ENCODE assay signal across 8 cellular contexts in genomic region chr4:244471-244870, GRCh38.
A peak's percentile ranks its signal among the peaks of the same experiment; 100 is the strongest.
DNase-seq lines count a peak whose midpoint lies in the region; ATAC-seq, FAIRE-seq and TF ChIP-seq lines count a peak whose summit lies in the region.

No MANE protein-coding gene starts in this region.

- H3K9me3 ChIP-seq in K562 (replicated peaks; ENCODE audit: control insufficient read depth, insufficient read depth, low read depth, low read length) (peaks cover 2% of the 10 kb centered on the region; the same call in 1 of the 2 replicates), HepG2 (ENCODE audit: low read length) (peaks cover 81% of the 10 kb centered on the region)

- ATAC-seq in K562 (peak; percentile 44; the same call in 1 of the 3 replicates), HepG2 (no peak), GM19328 (IDR thresholded peaks at IDR 0.05; ENCODE audit: unreplicated experiment) (no peak), GM19324 (IDR thresholded peaks at IDR 0.05; ENCODE audit: low FRiP score, unreplicated experiment) (no peak)

- H3K4me2 ChIP-seq in K562 (ENCODE audit: insufficient read depth, low read length) (no peak overlapping the region), HepG2 (ENCODE audit: low read depth, low read length) (no peak overlapping the region)

- CTCF ChIA-PET in K562 (lab: Yijun Ruan, JAX; ENCODE audit: low intra/inter-chr PET ratio), result no interaction called here
- CTCF ChIA-PET in HepG2 (lab: Yijun Ruan, JAX; ENCODE audit: low intra/inter-chr PET ratio, low total read pairs), result no interaction called here

- H3K27me3 ChIP-seq in K562 (ENCODE audit: control insufficient read depth in 2 of 2, insufficient read depth in 2 of 2, low read length in 2 of 2) (no peaks in the 10 kb centered on the region), HepG2 (ENCODE audit: control insufficient read depth in 1 of 2, insufficient read depth in 2 of 2, low read length in 2 of 2) (no peaks in the 10 kb centered on the region; a peak in 1 of 5 replicates)

- intact Hi-C loops in K562 (cut with micrococcal nuclease) (no loop called here), HepG2 (cut with micrococcal nuclease; ENCODE audit: unreplicated experiment) (no loop called here)

- H2AFZ ChIP-seq in K562 (ENCODE audit: low read depth, low read length), result no peak overlapping the region
- no peak overlapping the region for H2AFZ ChIP-seq in HepG2 (ENCODE audit: low read length)

- H3K4me1 ChIP-seq in K562 (replicated peaks in 1 of 2; ENCODE audit: control insufficient read depth in 2 of 2, insufficient read depth in 2 of 2, low read length in 2 of 2) (no peaks in the 10 kb centered on the region), HepG2 (ENCODE audit: insufficient read depth, low read length) (no peaks in the 10 kb centered on the region)

- in situ Hi-C loops in K562 (cut with MboI), result no loop called here
- in situ Hi-C loops in HepG2 (cut with HindIII; ENCODE audit: extremely low pct_ligation_motif_present, low pct_unique_long_range_greater_than_20kb), result no loop called here

- peak in 1 of 2 experiments; percentile 54; a peak in 2 of 4 replicates for TF ChIP-seq RAD21 in K562 (CRISPR knock-in tag; conservative IDR thresholded peaks at IDR 0.05 in 1 of 2, IDR thresholded peaks at IDR 0.05 in 1 of 2)
- TF ChIP-seq RAD21 in HepG2 (CRISPR knock-in tag; IDR thresholded peaks at IDR 0.05), result no peak; the same call in 1 of the 2 replicates

- H3K4me3 ChIP-seq in K562 (no peak overlapping the region), HepG2 (replicated peaks in 1 of 3; ENCODE audit: insufficient read depth in 1 of 3, low read depth in 2 of 3, low read length in 3 of 3) (no peak overlapping the region)

- H3K9ac ChIP-seq in K562 (ENCODE audit: insufficient read depth in 1 of 2, low read depth in 2 of 2, low read length in 2 of 2) (no peak overlapping the region), HepG2 (ENCODE audit: insufficient read depth, low read depth, low read length) (no peak overlapping the region)

- DNase-seq in CMK (ENCODE audit: low read depth) (peak; percentile 37), HT1080 (ENCODE audit: low read depth) (peak; percentile 6), SW480 (ENCODE audit: low spot score) (peak; percentile 22), K562 (ENCODE audit: extremely low read depth in 1 of 4, low spot score in 3 of 4) (peak; percentile 19 to 58 (median 32)), HepG2 (ENCODE audit: low spot score) (peak; percentile 21)
- DNase-seq in stimulated activated CD8-positive, alpha-beta memory T cell treated with anti-CD3 and anti-CD28 coated beads, Interleukin-7, amount 100 ng/mL, for 48 hours (ENCODE audit: extremely low read depth in 1 of 2, low read depth in 1 of 2), result peak; percentile 4 to 16

- POLR2A ChIA-PET in K562 (lab: Yijun Ruan, JAX) (interaction anchor here (0.6 kb wide), 1 partner anchor 439 kb away, joined by 3 read pairs; no protein-coding TSS in a partner anchor), HepG2 (lab: Yijun Ruan, JAX) (no interaction called here)

- TF ChIP-seq CTCF in K562 (IDR thresholded peaks at IDR 0.05 in 2 of 3, conservative IDR thresholded peaks at IDR 0.05 in 1 of 3; ENCODE audit: insufficient read depth in 2 of 3, low read depth in 1 of 3, low read length in 3 of 3), result peak; percentile 44 to 75 (median 65)
- peak; percentile 62 for TF ChIP-seq CTCF in HepG2 (CRISPR knock-in tag; IDR thresholded peaks at IDR 0.05)

- no peaks in the 10 kb centered on the region for H3K79me2 ChIP-seq in K562 (ENCODE audit: control insufficient read depth, insufficient read depth, low read length)
- H3K79me2 ChIP-seq in HepG2 (ENCODE audit: insufficient read depth, low read length), result no peaks in the 10 kb centered on the region

- H4K20me1 ChIP-seq in K562 (replicated peaks; ENCODE audit: control insufficient read depth, insufficient read depth, low read length) (no peaks in the 10 kb centered on the region), HepG2 (ENCODE audit: insufficient read depth, low read length) (no peaks in the 10 kb centered on the region)

- H3K27ac ChIP-seq in K562 (ENCODE audit: extremely low read depth, low read depth, low read length) (no peak overlapping the region), HepG2 (ENCODE audit: extremely low read length, insufficient read depth, low read length) (no peak overlapping the region)

- TF ChIP-seq EP300 in K562 (IDR thresholded peaks at IDR 0.05; ENCODE audit: low read length) (no peak), HepG2 (IDR thresholded peaks at IDR 0.05; ENCODE audit: low read depth in 2 of 2, low read length in 2 of 2) (no peak), HepG2 (CRISPR knock-in tag; IDR thresholded peaks at IDR 0.05; ENCODE audit: borderline replicate concordance) (no peak)

- H3K9me1 ChIP-seq in K562 (ENCODE audit: control insufficient read depth, insufficient read depth, low read length), result no peaks in the 10 kb centered on the region

- FAIRE-seq in K562 (lab: Jason Lieb, UNC), result peak; percentile 69
- FAIRE-seq in HepG2 (lab: Jason Lieb, UNC), result no peak

- H3K36me3 ChIP-seq in K562 (ENCODE audit: control insufficient read depth, insufficient read depth, low read length) (no peaks in the 10 kb centered on the region), HepG2 (replicated peaks in 1 of 2; ENCODE audit: control insufficient read depth in 1 of 2, insufficient read depth in 2 of 2, low read length in 2 of 2) (no peaks in the 10 kb centered on the region)

- BruUV-seq in K562 (replicated peaks; lab: Mats Ljungman, UMichigan), result no TSS peak
- no TSS peak for BruUV-seq in HepG2 (replicated peaks; lab: Mats Ljungman, UMichigan)

- 2% methylated on average over 7 of the region's 7 CpGs for WGBS in K562 (ENCODE audit: insufficient coverage, low coverage, missing lambda C conversion rate)
- 34% methylated on average over 7 of the region's 7 CpGs for WGBS in HepG2 (ENCODE audit: low lambda C conversion rate)

- no peak for TF ChIP-seq POLR2A in K562 (conservative IDR thresholded peaks at IDR 0.05)
- TF ChIP-seq POLR2A in HepG2 (IDR thresholded peaks at IDR 0.05; ENCODE audit: insufficient read depth in 1 of 2, low read depth in 2 of 2, low read length in 2 of 2), result no peak

TF ChIP-seq in K562, 482 proteins besides CTCF, POLR2A, EP300 and RAD21 (continues in another document):
- TF ChIP-seq HDAC8 (tag; IDR thresholded peaks at IDR 0.05), result no peak
- TF ChIP-seq TEAD1 (CRISPR knock-in tag; IDR thresholded peaks at IDR 0.05), result no peak
- TF ChIP-seq, protein P1, sequence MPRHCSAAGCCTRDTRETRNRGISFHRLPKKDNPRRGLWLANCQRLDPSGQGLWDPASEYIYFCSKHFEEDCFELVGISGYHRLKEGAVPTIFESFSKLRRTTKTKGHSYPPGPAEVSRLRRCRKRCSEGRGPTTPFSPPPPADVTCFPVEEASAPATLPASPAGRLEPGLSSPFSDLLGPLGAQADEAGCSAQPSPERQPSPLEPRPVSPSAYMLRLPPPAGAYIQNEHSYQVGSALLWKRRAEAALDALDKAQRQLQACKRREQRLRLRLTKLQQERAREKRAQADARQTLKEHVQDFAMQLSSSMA (CRISPR knock-in tag; IDR thresholded peaks at IDR 0.05), result no peak
- TF ChIP-seq HMG20B (CRISPR knock-in tag; IDR thresholded peaks at IDR 0.05), result no peak

TF ChIP-seq in HepG2, 621 proteins besides CTCF, POLR2A, EP300 and RAD21:
- TF ChIP-seq STAG1 (CRISPR knock-in tag; IDR thresholded peaks at IDR 0.05), result peak; percentile 61
- no peak for TF ChIP-seq YEATS4 (CRISPR knock-in tag; IDR thresholded peaks at IDR 0.05; ENCODE audit: borderline replicate concordance)
- TF ChIP-seq ZNF282 (IDR thresholded peaks at IDR 0.05; ENCODE audit: partially characterized antibody), result no peak
- no peak for TF ChIP-seq ZNF468 (CRISPR knock-in tag; IDR thresholded peaks at IDR 0.05)
- no peak for TF ChIP-seq FOXK1 (CRISPR knock-in tag; IDR thresholded peaks at IDR 0.05; ENCODE audit: borderline replicate concordance, low read depth)
- TF ChIP-seq SSRP1 (CRISPR knock-in tag; IDR thresholded peaks at IDR 0.05), result no peak
- no peak for TF ChIP-seq MBNL3 (CRISPR knock-in tag; conservative IDR thresholded peaks at IDR 0.05)
- no peak for TF ChIP-seq ZNF333 (CRISPR knock-in tag; IDR thresholded peaks at IDR 0.05; ENCODE audit: borderline replicate concordance)
